Comparison of ENCODE assay signal across 1 cellular context in genomic region chr4:102693266-102693850, GRCh38.
TF ChIP-seq lines count a peak whose summit lies in the region.

No MANE protein-coding gene starts in this region.

TF ChIP-seq in HepG2, 621 proteins besides CTCF, POLR2A, EP300 and RAD21 (continued from another document):
- no peak for TF ChIP-seq ZNF639 (CRISPR knock-in tag; conservative IDR thresholded peaks at IDR 0.05)
- no peak for TF ChIP-seq PAX8 (CRISPR knock-in tag; IDR thresholded peaks at IDR 0.05; ENCODE audit: borderline replicate concordance)
- TF ChIP-seq BRF2 (CRISPR knock-in tag; IDR thresholded peaks at IDR 0.05) = no peak
- no peak for TF ChIP-seq WIZ (CRISPR knock-in tag; IDR thresholded peaks at IDR 0.05)
- no peak for TF ChIP-seq POLR2G (IDR thresholded peaks at IDR 0.05; ENCODE audit: low read depth, low read length)
- no peak for TF ChIP-seq NFYB (CRISPR knock-in tag; IDR thresholded peaks at IDR 0.05)
- no peak for TF ChIP-seq SSRP1 (CRISPR knock-in tag; IDR thresholded peaks at IDR 0.05)
- TF ChIP-seq ZFX (CRISPR knock-in tag; IDR thresholded peaks at IDR 0.05; ENCODE audit: low read depth) = no peak
- TF ChIP-seq IKZF1 (IDR thresholded peaks at IDR 0.05) = no peak
- no peak for TF ChIP-seq TFDP2 (CRISPR knock-in tag; IDR thresholded peaks at IDR 0.05)
- TF ChIP-seq CCDC6 (CRISPR knock-in tag; IDR thresholded peaks at IDR 0.05) = no peak
- no peak for TF ChIP-seq ZNF441 (CRISPR knock-in tag; IDR thresholded peaks at IDR 0.05; ENCODE audit: borderline replicate concordance)
- no peak for TF ChIP-seq CBX5 (CRISPR knock-in tag; IDR thresholded peaks at IDR 0.05; ENCODE audit: borderline replicate concordance)
- TF ChIP-seq ZBTB46 (CRISPR knock-in tag; IDR thresholded peaks at IDR 0.05; ENCODE audit: borderline replicate concordance) = no peak
- TF ChIP-seq RFX1 (IDR thresholded peaks at IDR 0.05) = no peak
TF ChIP-seq in HepG2: peak in this region for 0.
